In genomic region chr17:79438045-79438444, GRCh38 we compare ENCODE assay signal across 22 cellular contexts.
"Had no signal": no experiment of that assay in that cellular context is flagged by ENCODE, and none has a peak within 500 bp of the region (broad histone marks: within the 10 kb centered on the region; RNA-seq: fewer than 3 reads in every experiment).

No MANE protein-coding gene starts in this region.

- H3K4me3 Mint-ChIP-seq: activated CD4-positive, alpha-beta memory T cell treated with anti-CD3 and anti-CD28 coated beads, Interleukin-2, amount 10 ng/mL, durations not matched to agents 7 days and 5 days; activated CD4-positive, alpha-beta T cell treated with anti-CD3 and anti-CD28 coated beads, Interleukin-2, amount 10 ng/mL, durations not matched to agents 24 days and 14 days; activated naive CD4-positive, alpha-beta T cell treated with anti-CD3 and anti-CD28 coated beads, Interleukin-2, amount 10 ng/mL, durations not matched to agents 7 days and 5 days; natural killer cell had no signal

- H3K27ac ChIP-seq: coronary artery, epithelial cell of prostate, heart right ventricle, lower lobe of right lung, neutrophil, ovary, psoas muscle, right atrium auricular region, thyroid gland, upper lobe of right lung had no signal

- H3K9me3 Mint-ChIP-seq: activated CD4-positive, alpha-beta memory T cell treated with anti-CD3 and anti-CD28 coated beads, Interleukin-2, amount 10 ng/mL, durations not matched to agents 7 days and 5 days; activated CD4-positive, alpha-beta T cell treated with anti-CD3 and anti-CD28 coated beads, Interleukin-2, amount 10 ng/mL, durations not matched to agents 24 days and 14 days; activated naive CD4-positive, alpha-beta T cell treated with anti-CD3 and anti-CD28 coated beads, Interleukin-2, amount 10 ng/mL, durations not matched to agents 7 days and 5 days; natural killer cell had no signal

- H3K4me1 ChIP-seq: heart right ventricle, lower lobe of right lung, psoas muscle, right atrium auricular region, upper lobe of right lung had no signal

- H3K36me3 ChIP-seq: heart right ventricle, lower lobe of right lung, neutrophil, ovary, right atrium auricular region, thyroid gland, upper lobe of right lung had no signal

- H3K27me3 Mint-ChIP-seq: activated CD4-positive, alpha-beta T cell treated with anti-CD3 and anti-CD28 coated beads, Interleukin-2, amount 10 ng/mL, durations not matched to agents 24 days and 14 days had no signal

- H3K4me1 Mint-ChIP-seq: activated CD4-positive, alpha-beta memory T cell treated with anti-CD3 and anti-CD28 coated beads, Interleukin-2, amount 10 ng/mL, durations not matched to agents 7 days and 5 days; activated CD4-positive, alpha-beta T cell treated with anti-CD3 and anti-CD28 coated beads, Interleukin-2, amount 10 ng/mL, durations not matched to agents 24 days and 14 days; activated naive CD4-positive, alpha-beta T cell treated with anti-CD3 and anti-CD28 coated beads, Interleukin-2, amount 10 ng/mL, durations not matched to agents 7 days and 5 days had no signal

- H3K4me3 ChIP-seq: coronary artery, heart right ventricle, lower lobe of right lung, ovary, psoas muscle, right atrium auricular region, thyroid gland, upper lobe of right lung had no signal

- H3K27me3 ChIP-seq: ovary, right atrium auricular region, thyroid gland, upper lobe of right lung had no signal

- ATAC-seq: activated CD4-positive, CD25-positive, alpha-beta regulatory T cell treated with anti-CD3 and anti-CD28 coated beads, Interleukin-2, amount 50 U/mL, for 24 hours; heart right ventricle; left lobe of liver; lower lobe of right lung; psoas muscle; stimulated activated naive CD8-positive, alpha-beta T cell treated with anti-CD3 and anti-CD28 coated beads, Interleukin-15, Interleukin-2, amounts not matched to agents 100 U/mL and 50 U/mL, for 24 hours; upper lobe of right lung had no signal

- H3K36me3 Mint-ChIP-seq: activated naive CD4-positive, alpha-beta T cell treated with anti-CD3 and anti-CD28 coated beads, Interleukin-2, amount 10 ng/mL, durations not matched to agents 7 days and 5 days; natural killer cell had no signal

- H3K27ac Mint-ChIP-seq: activated CD4-positive, alpha-beta memory T cell treated with anti-CD3 and anti-CD28 coated beads, Interleukin-2, amount 10 ng/mL, durations not matched to agents 7 days and 5 days; activated CD4-positive, alpha-beta T cell treated with anti-CD3 and anti-CD28 coated beads, Interleukin-2, amount 10 ng/mL, durations not matched to agents 24 days and 14 days; activated naive CD4-positive, alpha-beta T cell treated with anti-CD3 and anti-CD28 coated beads, Interleukin-2, amount 10 ng/mL, durations not matched to agents 7 days and 5 days; natural killer cell had no signal

- DNase-seq: activated CD4-positive, alpha-beta memory T cell treated with anti-CD3 and anti-CD28 coated beads, Interleukin-2, amount 10 ng/mL, durations not matched to agents 7 days and 5 days; activated CD4-positive, alpha-beta T cell treated with anti-CD3 and anti-CD28 coated beads, Interleukin-2, amount 10 ng/mL, durations not matched to agents 24 days and 14 days; activated effector memory CD4-positive, alpha-beta T cell treated with anti-CD3 and anti-CD28 coated beads, Interleukin-2, amount 50 U/mL, for 16 hours; activated naive CD4-positive, alpha-beta T cell treated with anti-CD3 and anti-CD28 coated beads, Interleukin-2, amount 10 ng/mL, durations not matched to agents 7 days and 5 days; amygdala; heart right ventricle; lower lobe of right lung; natural killer cell; ovary; psoas muscle; stimulated activated CD4-positive, alpha-beta T cell treated with anti-CD3 and anti-CD28 coated beads, Interleukin-12 subunit alpha, Interleukin-12 subunit beta, amount 100 ng/mL, for 4 hours; stimulated activated CD4-positive, alpha-beta T cell treated with anti-CD3 and anti-CD28 coated beads, Interleukin-4, amount 100 ng/mL, for 4 hours; stimulated activated naive CD8-positive, alpha-beta T cell treated with anti-CD3 and anti-CD28 coated beads, Interleukin-15, Interleukin-2, amounts not matched to agents 100 U/mL and 50 U/mL, for 24 hours; T1000; upper lobe of right lung had no signal

- H3K9me3 ChIP-seq: lower lobe of right lung, neutrophil, ovary, right atrium auricular region, thyroid gland, upper lobe of right lung had no signal
